1 cellular context compared by ENCODE assay signal in the genomic region with DNA sequence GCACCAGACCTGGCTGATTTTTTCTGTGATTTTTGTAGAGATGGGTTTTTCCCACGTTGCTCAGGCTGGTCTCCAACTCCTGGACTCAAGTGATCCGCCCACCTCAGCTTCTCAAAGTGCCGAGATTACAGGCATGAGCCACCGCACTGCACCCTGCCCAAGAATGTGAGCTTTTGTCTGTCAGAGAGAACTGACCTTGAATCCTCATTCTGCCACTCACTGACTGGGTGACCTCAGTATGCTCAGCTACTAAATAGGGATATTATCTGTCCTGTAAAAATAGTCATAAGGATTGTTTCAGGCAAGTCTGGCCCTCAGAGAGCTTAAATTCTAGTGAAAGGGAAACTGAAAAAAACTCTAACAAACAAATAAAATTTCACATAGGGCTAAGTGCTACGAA.
A peak's percentile ranks its signal among the peaks of the same experiment; 100 is the strongest.
TF ChIP-seq lines count a peak whose summit lies in the region.

No MANE protein-coding gene starts in this region.

TF ChIP-seq in HepG2, 621 proteins besides CTCF, POLR2A, EP300 and RAD21 (continued from another document):
- TF ChIP-seq, protein P1, sequence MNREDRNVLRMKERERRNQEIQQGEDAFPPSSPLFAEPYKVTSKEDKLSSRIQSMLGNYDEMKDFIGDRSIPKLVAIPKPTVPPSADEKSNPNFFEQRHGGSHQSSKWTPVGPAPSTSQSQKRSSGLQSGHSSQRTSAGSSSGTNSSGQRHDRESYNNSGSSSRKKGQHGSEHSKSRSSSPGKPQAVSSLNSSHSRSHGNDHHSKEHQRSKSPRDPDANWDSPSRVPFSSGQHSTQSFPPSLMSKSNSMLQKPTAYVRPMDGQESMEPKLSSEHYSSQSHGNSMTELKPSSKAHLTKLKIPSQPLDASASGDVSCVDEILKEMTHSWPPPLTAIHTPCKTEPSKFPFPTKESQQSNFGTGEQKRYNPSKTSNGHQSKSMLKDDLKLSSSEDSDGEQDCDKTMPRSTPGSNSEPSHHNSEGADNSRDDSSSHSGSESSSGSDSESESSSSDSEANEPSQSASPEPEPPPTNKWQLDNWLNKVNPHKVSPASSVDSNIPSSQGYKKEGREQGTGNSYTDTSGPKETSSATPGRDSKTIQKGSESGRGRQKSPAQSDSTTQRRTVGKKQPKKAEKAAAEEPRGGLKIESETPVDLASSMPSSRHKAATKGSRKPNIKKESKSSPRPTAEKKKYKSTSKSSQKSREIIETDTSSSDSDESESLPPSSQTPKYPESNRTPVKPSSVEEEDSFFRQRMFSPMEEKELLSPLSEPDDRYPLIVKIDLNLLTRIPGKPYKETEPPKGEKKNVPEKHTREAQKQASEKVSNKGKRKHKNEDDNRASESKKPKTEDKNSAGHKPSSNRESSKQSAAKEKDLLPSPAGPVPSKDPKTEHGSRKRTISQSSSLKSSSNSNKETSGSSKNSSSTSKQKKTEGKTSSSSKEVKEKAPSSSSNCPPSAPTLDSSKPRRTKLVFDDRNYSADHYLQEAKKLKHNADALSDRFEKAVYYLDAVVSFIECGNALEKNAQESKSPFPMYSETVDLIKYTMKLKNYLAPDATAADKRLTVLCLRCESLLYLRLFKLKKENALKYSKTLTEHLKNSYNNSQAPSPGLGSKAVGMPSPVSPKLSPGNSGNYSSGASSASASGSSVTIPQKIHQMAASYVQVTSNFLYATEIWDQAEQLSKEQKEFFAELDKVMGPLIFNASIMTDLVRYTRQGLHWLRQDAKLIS (CRISPR knock-in tag; IDR thresholded peaks at IDR 0.05), result no peak
- TF ChIP-seq IKZF5 (CRISPR knock-in tag; IDR thresholded peaks at IDR 0.05), result 0 out of 2 replicates have a peak, but pooled peaks have one; percentile 27
- peak; percentile 41; the same call in 1 of the 2 replicates for TF ChIP-seq GATAD2A (CRISPR knock-in tag; IDR thresholded peaks at IDR 0.05)
- TF ChIP-seq ZNF629 (CRISPR knock-in tag; conservative IDR thresholded peaks at IDR 0.05), result peak; percentile 93
- TF ChIP-seq TCF7 (IDR thresholded peaks at IDR 0.05; ENCODE audit: low read depth), result peak; percentile 33; the same call in 1 of the 2 replicates
- no peak for TF ChIP-seq ZNF225 (CRISPR knock-in tag; IDR thresholded peaks at IDR 0.05)
- no peak for TF ChIP-seq NR2F6 (IDR thresholded peaks at IDR 0.05)
- TF ChIP-seq NR2F6 (CRISPR knock-in tag; IDR thresholded peaks at IDR 0.05), result peak; percentile 37; the same call in 1 of the 2 replicates
- TF ChIP-seq ZNF331 (CRISPR knock-in tag; IDR thresholded peaks at IDR 0.05), result 0 out of 2 replicates have a peak, but pooled peaks have one; percentile 15
- TF ChIP-seq ZNF335 (CRISPR knock-in tag; IDR thresholded peaks at IDR 0.05), result 0 out of 2 replicates have a peak, but pooled peaks have one; percentile 38
- TF ChIP-seq ZNF660 (CRISPR knock-in tag; IDR thresholded peaks at IDR 0.05; ENCODE audit: borderline replicate concordance, low read depth), result no peak
- TF ChIP-seq FOSL2 (CRISPR knock-in tag; IDR thresholded peaks at IDR 0.05), result peak; percentile 49
- peak; percentile 20; the same call in 1 of the 2 replicates for TF ChIP-seq BCL6 (CRISPR knock-in tag; IDR thresholded peaks at IDR 0.05)
- peak; percentile 47; the same call in 1 of the 2 replicates for TF ChIP-seq ADNP (CRISPR knock-in tag; IDR thresholded peaks at IDR 0.05)
- TF ChIP-seq SOX5 (CRISPR knock-in tag; IDR thresholded peaks at IDR 0.05; ENCODE audit: borderline replicate concordance), result peak; percentile 33; the same call in 1 of the 2 replicates
- peak; percentile 26; the same call in 1 of the 2 replicates for TF ChIP-seq ZNF788 (CRISPR knock-in tag; IDR thresholded peaks at IDR 0.05; ENCODE audit: borderline replicate concordance)
- TF ChIP-seq, protein P2, sequence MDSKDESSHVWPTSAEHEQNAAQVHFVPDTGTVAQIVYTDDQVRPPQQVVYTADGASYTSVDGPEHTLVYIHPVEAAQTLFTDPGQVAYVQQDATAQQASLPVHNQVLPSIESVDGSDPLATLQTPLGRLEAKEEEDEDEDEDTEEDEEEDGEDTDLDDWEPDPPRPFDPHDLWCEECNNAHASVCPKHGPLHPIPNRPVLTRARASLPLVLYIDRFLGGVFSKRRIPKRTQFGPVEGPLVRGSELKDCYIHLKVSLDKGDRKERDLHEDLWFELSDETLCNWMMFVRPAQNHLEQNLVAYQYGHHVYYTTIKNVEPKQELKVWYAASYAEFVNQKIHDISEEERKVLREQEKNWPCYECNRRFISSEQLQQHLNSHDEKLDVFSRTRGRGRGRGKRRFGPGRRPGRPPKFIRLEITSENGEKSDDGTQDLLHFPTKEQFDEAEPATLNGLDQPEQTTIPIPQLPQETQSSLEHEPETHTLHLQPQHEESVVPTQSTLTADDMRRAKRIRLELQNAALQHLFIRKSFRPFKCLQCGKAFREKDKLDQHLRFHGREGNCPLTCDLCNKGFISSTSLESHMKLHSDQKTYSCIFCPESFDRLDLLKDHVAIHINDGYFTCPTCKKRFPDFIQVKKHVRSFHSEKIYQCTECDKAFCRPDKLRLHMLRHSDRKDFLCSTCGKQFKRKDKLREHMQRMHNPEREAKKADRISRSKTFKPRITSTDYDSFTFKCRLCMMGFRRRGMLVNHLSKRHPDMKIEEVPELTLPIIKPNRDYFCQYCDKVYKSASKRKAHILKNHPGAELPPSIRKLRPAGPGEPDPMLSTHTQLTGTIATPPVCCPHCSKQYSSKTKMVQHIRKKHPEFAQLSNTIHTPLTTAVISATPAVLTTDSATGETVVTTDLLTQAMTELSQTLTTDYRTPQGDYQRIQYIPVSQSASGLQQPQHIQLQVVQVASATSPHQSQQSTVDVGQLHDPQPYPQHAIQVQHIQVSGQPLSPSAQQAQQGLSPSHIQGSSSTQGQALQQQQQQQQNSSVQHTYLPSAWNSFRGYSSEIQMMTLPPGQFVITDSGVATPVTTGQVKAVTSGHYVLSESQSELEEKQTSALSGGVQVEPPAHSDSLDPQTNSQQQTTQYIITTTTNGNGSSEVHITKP (CRISPR knock-in tag; IDR thresholded peaks at IDR 0.05; ENCODE audit: low read depth), result 0 out of 2 replicates have a peak, but pooled peaks have one; percentile 3
- TF ChIP-seq HMG20A (CRISPR knock-in tag; IDR thresholded peaks at IDR 0.05; ENCODE audit: borderline replicate concordance), result peak; percentile 49; the same call in 1 of the 2 replicates
- TF ChIP-seq POGK (CRISPR knock-in tag; conservative IDR thresholded peaks at IDR 0.05), result peak; percentile 98
- TF ChIP-seq SOX13 (IDR thresholded peaks at IDR 0.05), result no peak
- peak in 1 of 2 experiments; percentile 66; a peak in 2 of 4 replicates for TF ChIP-seq SOX13 (CRISPR knock-in tag; conservative IDR thresholded peaks at IDR 0.05 in 1 of 2, IDR thresholded peaks at IDR 0.05 in 1 of 2)
- 0 out of 2 replicates have a peak, but pooled peaks have one; percentile 15 for TF ChIP-seq MIER3 (CRISPR knock-in tag; IDR thresholded peaks at IDR 0.05; ENCODE audit: borderline replicate concordance)
- no peak for TF ChIP-seq SIN3A (IDR thresholded peaks at IDR 0.05; ENCODE audit: borderline replicate concordance, low read depth, low read length)
- 0 out of 2 replicates have a peak, but pooled peaks have one; percentile 23 for TF ChIP-seq NCOA2 (CRISPR knock-in tag; IDR thresholded peaks at IDR 0.05)
- peak; percentile 27; the same call in 1 of the 2 replicates for TF ChIP-seq SALL1 (CRISPR knock-in tag; IDR thresholded peaks at IDR 0.05)
- peak; percentile 91 for TF ChIP-seq RCOR2 (CRISPR knock-in tag; IDR thresholded peaks at IDR 0.05)
- no peak for TF ChIP-seq ZNF224 (CRISPR knock-in tag; IDR thresholded peaks at IDR 0.05)
- TF ChIP-seq TEAD3 (CRISPR knock-in tag; optimal IDR thresholded peaks at IDR 0.05; ENCODE audit: borderline replicate concordance), result peak; percentile 84
- TF ChIP-seq, protein P3, sequence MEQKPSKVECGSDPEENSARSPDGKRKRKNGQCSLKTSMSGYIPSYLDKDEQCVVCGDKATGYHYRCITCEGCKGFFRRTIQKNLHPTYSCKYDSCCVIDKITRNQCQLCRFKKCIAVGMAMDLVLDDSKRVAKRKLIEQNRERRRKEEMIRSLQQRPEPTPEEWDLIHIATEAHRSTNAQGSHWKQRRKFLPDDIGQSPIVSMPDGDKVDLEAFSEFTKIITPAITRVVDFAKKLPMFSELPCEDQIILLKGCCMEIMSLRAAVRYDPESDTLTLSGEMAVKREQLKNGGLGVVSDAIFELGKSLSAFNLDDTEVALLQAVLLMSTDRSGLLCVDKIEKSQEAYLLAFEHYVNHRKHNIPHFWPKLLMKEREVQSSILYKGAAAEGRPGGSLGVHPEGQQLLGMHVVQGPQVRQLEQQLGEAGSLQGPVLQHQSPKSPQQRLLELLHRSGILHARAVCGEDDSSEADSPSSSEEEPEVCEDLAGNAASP (CRISPR knock-in tag; IDR thresholded peaks at IDR 0.05; ENCODE audit: borderline replicate concordance), result peak; percentile 33; the same call in 1 of the 2 replicates
- TF ChIP-seq MYC (CRISPR knock-in tag; IDR thresholded peaks at IDR 0.05; ENCODE audit: borderline replicate concordance), result 0 out of 2 replicates have a peak, but pooled peaks have one; percentile 14
- peak; percentile 72 for TF ChIP-seq RARA (CRISPR knock-in tag; IDR thresholded peaks at IDR 0.05)
- peak; percentile 58; the same call in 1 of the 2 replicates for TF ChIP-seq ZMYM3 (CRISPR knock-in tag; IDR thresholded peaks at IDR 0.05)
- TF ChIP-seq ZSCAN29 (CRISPR knock-in tag; conservative IDR thresholded peaks at IDR 0.05), result no peak
- TF ChIP-seq TOPORS (CRISPR knock-in tag; IDR thresholded peaks at IDR 0.05), result no peak
TF ChIP-seq in HepG2: peak in this region for 43.
